ENCODE assay signal across 8 cellular contexts in the genomic region with DNA sequence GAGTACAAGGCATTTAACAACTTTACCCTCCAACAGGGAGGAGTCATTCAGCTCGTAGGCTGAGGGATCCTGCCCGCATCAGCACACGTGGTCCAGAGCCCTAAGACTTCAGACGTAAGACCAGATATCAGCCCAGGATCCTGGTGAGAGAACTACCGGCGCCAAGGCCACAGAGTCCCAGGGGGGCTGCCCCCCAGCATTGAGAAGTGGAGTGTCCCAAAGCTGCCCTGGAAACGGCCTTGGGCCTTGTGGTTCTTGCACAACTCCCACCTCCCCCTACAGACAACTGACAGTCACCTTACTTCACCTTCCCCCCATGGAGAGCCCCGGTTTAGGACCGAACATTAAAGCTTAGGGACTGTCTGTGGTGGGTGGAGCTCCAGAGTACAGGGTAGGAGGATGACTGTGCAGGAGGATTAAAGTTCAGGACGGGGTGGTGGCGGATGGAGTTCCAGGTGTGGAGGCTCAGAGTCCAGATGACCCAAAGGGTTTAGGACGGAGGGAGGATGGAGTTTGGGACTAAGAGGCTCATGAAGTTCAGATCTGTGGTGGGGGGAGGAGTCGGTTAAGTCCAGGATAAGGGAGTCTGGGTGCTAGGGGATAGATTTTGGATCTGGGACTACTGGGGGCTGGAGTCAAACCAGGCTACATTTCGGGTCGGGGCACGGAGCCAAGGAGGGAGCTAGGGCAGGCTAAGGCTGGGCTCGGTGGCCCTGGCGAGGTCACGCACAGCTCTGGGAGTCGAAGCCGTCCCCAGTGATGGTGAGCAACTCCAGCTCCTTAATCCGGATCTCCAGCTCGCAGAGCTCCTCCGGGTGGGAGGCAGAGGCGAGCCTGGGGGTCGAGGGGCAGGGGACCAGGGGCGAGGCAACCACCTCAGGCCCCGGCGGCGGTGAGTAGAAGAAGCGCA. TPM values are rescaled to one million over a fixed set of nuclear protein-coding genes. Genes with fewer than 3 reads are reported as not detected.
DNase-seq lines count a peak whose midpoint lies in the region; ATAC-seq, FAIRE-seq and TF ChIP-seq lines count a peak whose summit lies in the region.

No MANE protein-coding gene starts in this region.

- H3K9ac ChIP-seq in ES-I3 (ENCODE audit: low read depth, low read length) (peak overlapping the region; percentile 44), fibroblast of lung (ENCODE audit: insufficient read depth, low read length) (peak overlapping the region; percentile 65), parathyroid adenoma (no peak overlapping the region)

- DNase-seq in Peyer's patch (peak in 1 of 3 donors; percentile 84), fibroblast of lung (ENCODE audit: low read depth in 2 of 2) (no peak), AG08396 (ENCODE audit: low spot score) (no peak), HTR-8/SVneo (ENCODE audit: insufficient read length, low spot score) (no peak)

- no peaks in the 10 kb centered on the region for H3K9me3 ChIP-seq in ES-I3 (ENCODE audit: control insufficient read depth, insufficient read depth, low read length)
- H3K9me3 ChIP-seq in Peyer's patch: no peaks in the 10 kb centered on the region
- H3K9me3 ChIP-seq in fibroblast of lung (ENCODE audit: control insufficient read depth, insufficient read depth, low read depth, low read length): no peaks in the 10 kb centered on the region
- H3K9me3 ChIP-seq in parathyroid adenoma (ENCODE audit: control insufficient read depth, low read length): no peaks in the 10 kb centered on the region

- H2AFZ ChIP-seq in fibroblast of lung (ENCODE audit: low read length) (no peak overlapping the region), parathyroid adenoma (no peak overlapping the region)

- TF ChIP-seq CTCF in Peyer's patch (IDR thresholded peaks at IDR 0.05) (peak in 1 of 6 experiments; percentile 1), fibroblast of lung (conservative IDR thresholded peaks at IDR 0.05 in 1 of 2, IDR thresholded peaks at IDR 0.05 in 1 of 2; ENCODE audit: low read depth in 1 of 2, low read length in 2 of 2) (no peak), parathyroid adenoma (IDR thresholded peaks at IDR 0.05) (no peak)

- H3K4me2 ChIP-seq in fibroblast of lung (ENCODE audit: extremely low read depth, insufficient read depth, low read length) (peak overlapping the region; percentile 49), parathyroid adenoma (ENCODE audit: low read length) (no peak overlapping the region)

- no peaks in the 10 kb centered on the region for H3K36me3 ChIP-seq in ES-I3 (ENCODE audit: insufficient read depth, low read length)
- no peaks in the 10 kb centered on the region for H3K36me3 ChIP-seq in Peyer's patch
- H3K36me3 ChIP-seq in fibroblast of lung (ENCODE audit: control insufficient read depth, insufficient read depth, low read length): no peaks in the 10 kb centered on the region
- no peaks in the 10 kb centered on the region for H3K36me3 ChIP-seq in parathyroid adenoma (ENCODE audit: control insufficient read depth, insufficient read depth, low read length)

- TF ChIP-seq POLR2A in Peyer's patch (IDR thresholded peaks at IDR 0.05): peak in 1 of 2 donors; percentile 37

- no peaks in the 10 kb centered on the region for H4K20me1 ChIP-seq in fibroblast of lung (ENCODE audit: control insufficient read depth, extremely low read depth, insufficient read depth, low read length)

- H3K79me2 ChIP-seq in fibroblast of lung (ENCODE audit: control insufficient read depth, insufficient read depth, low read length): no peaks in the 10 kb centered on the region
- H3K79me2 ChIP-seq in parathyroid adenoma: no peaks in the 10 kb centered on the region

- H3K27me3 ChIP-seq in Peyer's patch: no peaks in the 10 kb centered on the region
- no peaks in the 10 kb centered on the region for H3K27me3 ChIP-seq in fibroblast of lung (ENCODE audit: control insufficient read depth, insufficient read depth, low read length)
- no peaks in the 10 kb centered on the region for H3K27me3 ChIP-seq in parathyroid adenoma (ENCODE audit: control insufficient read depth, insufficient read depth, low read length)

- H3K27ac ChIP-seq in Peyer's patch (peak overlapping the region; percentile 56 to 91 (median 69)), fibroblast of lung (ENCODE audit: insufficient read depth, low read length) (peak overlapping the region; percentile 80), parathyroid adenoma (peak overlapping the region; percentile 27)

- FAIRE-seq in HTR-8/SVneo (lab: Jason Lieb, UNC): no peak

- H3K4me3 ChIP-seq in Peyer's patch: peak overlapping the region; percentile 58 to 77 (median 66)
- H3K4me3 ChIP-seq in fibroblast of lung (replicated peaks in 1 of 4; ENCODE audit: control extremely low read depth in 1 of 4, insufficient read depth in 1 of 4, low read depth in 3 of 4, low read length in 4 of 4): peak overlapping the region in 2 of 4 experiments; percentile 11 to 62
- H3K4me3 ChIP-seq in parathyroid adenoma (ENCODE audit: low read depth, low read length): no peak overlapping the region

- peaks cover 17% of the 10 kb centered on the region for H3K4me1 ChIP-seq in ES-I3 (ENCODE audit: insufficient read depth, low read length)
- peaks cover 6 to 28% (median 18%) of the 10 kb centered on the region in 4 donors for H3K4me1 ChIP-seq in Peyer's patch
- H3K4me1 ChIP-seq in fibroblast of lung (ENCODE audit: control insufficient read depth, extremely low read depth, insufficient read depth, low read length): peaks cover 27% of the 10 kb centered on the region
- peaks cover 24% of the 10 kb centered on the region for H3K4me1 ChIP-seq in parathyroid adenoma

- ATAC-seq in HG03025 (IDR thresholded peaks at IDR 0.05; ENCODE audit: low FRiP score, unreplicated experiment): no peak
- ATAC-seq in GM18861 (IDR thresholded peaks at IDR 0.05; ENCODE audit: unreplicated experiment): no peak

RNA-seq across cellular contexts. Expression of gene C11orf91, which starts 0.9 kb away (rescaled TPM):
- total RNA-seq in Peyer's patch (not detected), fibroblast of lung (not detected in 2 replicates)
- 0.12 TPM in 1 of 2 replicates, not detected in the other for polyA plus RNA-seq in fibroblast of lung
- not detected in 2 replicates for polyA plus RNA-seq in fibroblast of lung (2012)
- not detected in 2 replicates for polyA minus RNA-seq in fibroblast of lung (ENCODE audit: low replicate concordance)

RNA-seq across cellular contexts. Expression of gene CD59, which starts 36.5 kb away (rescaled TPM):
- 10 to 100 TPM; 48.7 to 85.1 (median 56.1) TPM for total RNA-seq in Peyer's patch
- total RNA-seq in fibroblast of lung: 209 and 380 TPM in 2 replicates
- polyA plus RNA-seq in fibroblast of lung: 1,165 and 1,404 TPM in 2 replicates
- 928 and 1,205 TPM in 2 replicates for polyA plus RNA-seq in fibroblast of lung (2012)
- 662 and 789 TPM in 2 replicates for polyA minus RNA-seq in fibroblast of lung (ENCODE audit: low replicate concordance)

Comparison
In these comparisons a context has a peak if more than half of its experiments do, and no peak if none do; other contexts are left out.
1. H3K27ac ChIP-seq: peak in every context shown above with its lines; median percentile 80 in fibroblast of lung; 69 in Peyer's patch; 27 in parathyroid adenoma.